19 cellular contexts compared by ENCODE assay signal in genomic region chr2:201978333-201978732, GRCh38. TPM values are rescaled to one million over a fixed set of nuclear protein-coding genes. Genes with fewer than 3 reads are reported as not detected.
DNase-seq lines count a peak whose midpoint lies in the region; ATAC-seq, FAIRE-seq and TF ChIP-seq lines count a peak whose summit lies in the region.
"Had no signal": no experiment of that assay in that cellular context is flagged by ENCODE, and none has a peak within 500 bp of the region (broad histone marks: within the 10 kb centered on the region; RNA-seq: fewer than 3 reads in every experiment).

No MANE protein-coding gene starts in this region.

- no peak overlapping the region; the same call in 1 of the 2 replicates for H3K14ac ChIP-seq in H9 (ENCODE audit: insufficient read depth, low read length)

- H3K56ac ChIP-seq in H9 (ENCODE audit: insufficient read length, low read depth, low read length) (no peak overlapping the region), mesendoderm (ENCODE audit: low read length) (no peak overlapping the region)

- H3K27ac Mint-ChIP-seq in H9: peak overlapping the region in 2 of 3 experiments; percentile 21 to 88; a peak in 2 of 7 replicates
- H3K27ac Mint-ChIP-seq: CD14-positive monocyte; CD8-positive, alpha-beta memory T cell had no signal

- H3K4me2 ChIP-seq in H9 (ENCODE audit: insufficient read depth, insufficient read length, low read length): no peak overlapping the region
- H3K4me2 ChIP-seq in GM12878 (ENCODE audit: control insufficient read depth, insufficient read depth): no peak overlapping the region
- H3K4me2 ChIP-seq in mesendoderm (ENCODE audit: low read length): no peak overlapping the region
- H3K4me2 ChIP-seq: A549 had no signal

- H3K4ac ChIP-seq in H9 (ENCODE audit: low read depth, low read length) (no peak overlapping the region), mesendoderm (ENCODE audit: low read depth, low read length) (no peak overlapping the region)

- SMC1A ChIA-PET in GM12878 (lab: Charles Lee; ENCODE audit: uncharacterized antibody, unreplicated experiment): interaction anchor here (1.0 to 1.3 kb wide), 3 partner anchors 27 to 99 kb away, joined by 3 to 4 read pairs (median 3); no protein-coding TSS in a partner anchor

- POLR2A ChIA-PET in GM12878 (lab: Charles Lee): no interaction called here

- peaks cover 2 to 52% (median 23%) of the 10 kb centered on the region in 3 experiments; a peak in 6 of 7 replicates for H3K36me3 Mint-ChIP-seq in H9 (ENCODE audit: insufficient read depth in 1 of 3, low read depth in 3 of 3)
- H3K36me3 Mint-ChIP-seq: CD14-positive monocyte; CD8-positive, alpha-beta memory T cell had no signal

- peak overlapping the region; percentile 46 for H3K18ac ChIP-seq in H9 (ENCODE audit: insufficient read length, low read depth, low read length)
- no peak overlapping the region for H3K18ac ChIP-seq in mesendoderm (ENCODE audit: low read length)

- no peak overlapping the region for H3T11ph ChIP-seq in H9 (ENCODE audit: low read length)

- no peak overlapping the region for H4K91ac ChIP-seq in H9 (ENCODE audit: insufficient read length, low read depth, low read length)

- H4K20me1 ChIP-seq in H9 (ENCODE audit: control insufficient read depth, insufficient read depth, insufficient read length): no peaks in the 10 kb centered on the region
- H4K20me1 ChIP-seq in GM12878 (ENCODE audit: control insufficient read depth, insufficient read depth): no peaks in the 10 kb centered on the region

- in situ Hi-C loops in GM12878 (cut with MboI): no loop called here

- H3K9ac ChIP-seq in H9 (ENCODE audit: extremely low read depth, insufficient read length, low read length) (no peak overlapping the region), GM12878 (ENCODE audit: control insufficient read depth, insufficient read depth, low read length) (no peak overlapping the region), mesendoderm (ENCODE audit: low read length) (no peak overlapping the region)

- H3K79me2 ChIP-seq in H9 (ENCODE audit: insufficient read depth, low read length) (no peaks in the 10 kb centered on the region), GM12878 (ENCODE audit: control insufficient read depth, insufficient read depth, low read length) (no peaks in the 10 kb centered on the region), mesendoderm (ENCODE audit: control insufficient read depth, insufficient read depth, low read length) (no peaks in the 10 kb centered on the region)

- no peaks in the 10 kb centered on the region for H3K36me3 ChIP-seq in GM12878 (ENCODE audit: control insufficient read depth in 2 of 2, insufficient read depth in 2 of 2, low read length in 1 of 2)
- no peaks in the 10 kb centered on the region for H3K36me3 ChIP-seq in mesendoderm (ENCODE audit: control insufficient read depth, insufficient read depth, low read length)
- H3K36me3 ChIP-seq: BE2C had no signal

- no peak overlapping the region for H2BK12ac ChIP-seq in H9 (ENCODE audit: insufficient read length, low read depth, low read length)

- H2AK5ac ChIP-seq in H9 (ENCODE audit: insufficient read length, low read length) (no peak overlapping the region), mesendoderm (ENCODE audit: low read length) (no peak overlapping the region)

- H3K23me2 ChIP-seq in H9 (ENCODE audit: insufficient read length, low read depth, low read length, poor library complexity, severe bottlenecking): peaks cover 2% of the 10 kb centered on the region

- TF ChIP-seq CTCF in H9 (conservative IDR thresholded peaks at IDR 0.05) (no peak), GM12878 (IDR thresholded peaks at IDR 0.05 in 2 of 3, conservative IDR thresholded peaks at IDR 0.05 in 1 of 3; ENCODE audit: control insufficient read depth in 2 of 3, extremely low read depth in 1 of 3, insufficient read depth in 1 of 3, low read depth in 3 of 3, low read length in 3 of 3) (no peak)

- no peak for TF ChIP-seq POLR2A in GM12878 (IDR thresholded peaks at IDR 0.05; ENCODE audit: low read depth, low read length)

- H4K5ac ChIP-seq in H9 (ENCODE audit: insufficient read length, low read depth, low read length): no peak overlapping the region
- H4K5ac ChIP-seq in mesendoderm (ENCODE audit: low read length): no peak overlapping the region

- H3K9me3 ChIP-seq in H9 (ENCODE audit: control insufficient read depth, low read depth, low read length) (no peaks in the 10 kb centered on the region), GM12878 (replicated peaks; ENCODE audit: control insufficient read depth, insufficient read depth, low read length) (no peaks in the 10 kb centered on the region)
- H3K9me3 ChIP-seq: A549, BE2C, Caco-2 had no signal

- H4K8ac ChIP-seq in H9 (replicated peaks; ENCODE audit: insufficient read length, low read depth, low read length) (no peak overlapping the region), mesendoderm (ENCODE audit: low read depth, low read length) (no peak overlapping the region)

- H2BK20ac ChIP-seq in H9 (ENCODE audit: low read depth, low read length, poor library complexity, severe bottlenecking): no peak overlapping the region

- TF ChIP-seq EP300 in GM12878 (IDR thresholded peaks at IDR 0.05; ENCODE audit: borderline replicate concordance in 1 of 2, control insufficient read depth in 1 of 2, low read depth in 2 of 2, low read length in 2 of 2): no peak

- H3K4me1 Mint-ChIP-seq in H9: peaks cover 59 to 63% of the 10 kb centered on the region in 2 experiments
- H3K4me1 Mint-ChIP-seq: CD14-positive monocyte; CD8-positive, alpha-beta memory T cell had no signal

- H2BK5ac ChIP-seq in H9 (ENCODE audit: insufficient read length, low read length) (no peak overlapping the region), mesendoderm (ENCODE audit: low read length) (no peak overlapping the region)

- intact Hi-C loops in GM12878 (cut with micrococcal nuclease; ENCODE audit: unreplicated experiment): loop anchor here (5.0 kb wide), 1 partner anchor 59 kb away; no protein-coding TSS in a partner anchor

- no peaks in the 10 kb centered on the region for H3K79me1 ChIP-seq in H9 (ENCODE audit: insufficient read depth, low read depth, low read length, poor library complexity, severe bottlenecking)
- no peaks in the 10 kb centered on the region for H3K79me1 ChIP-seq in mesendoderm (ENCODE audit: low read length)

- no peak for TF ChIP-seq RAD21 in GM12878 (IDR thresholded peaks at IDR 0.05; ENCODE audit: insufficient read depth, low read depth, low read length)

- CTCF ChIA-PET in GM12878 (lab: Yijun Ruan, JAX): interaction anchor here (0.6 to 1.3 kb wide), 3 partner anchors 18 to 118 kb away, joined by 3 to 6 read pairs (median 3); no protein-coding TSS in a partner anchor

- FAIRE-seq in GM12878 (lab: Jason Lieb, UNC): no peak
- FAIRE-seq: A549, GM19239, H54, K562 had no signal

- no peak overlapping the region for H2BK15ac ChIP-seq in H9 (ENCODE audit: low read depth, low read length)
- no peak overlapping the region for H2BK15ac ChIP-seq in mesendoderm (replicated peaks; ENCODE audit: low read depth)

- no peak overlapping the region for H3K27ac ChIP-seq in H9 (ENCODE audit: insufficient read length, low read depth, low read length)
- H3K27ac ChIP-seq in GM12878 (ENCODE audit: control insufficient read depth, insufficient read depth): no peak overlapping the region
- H3K27ac ChIP-seq in mesendoderm (ENCODE audit: low read depth, low read length): no peak overlapping the region
- H3K27ac ChIP-seq: A549, HL-60 had no signal

- DNase-seq in H9 (no peak), GM12878 (ENCODE audit: low read depth, low spot score) (peak; percentile 23), mesendoderm (no peak), NAMALWA (ENCODE audit: low spot score) (no peak), NCI-H524 (lab: John Stamatoyannopoulos, UW) (no peak), retina (no peak)
- DNase-seq: BE2C; Caco-2; CD8-positive, alpha-beta memory T cell; DND-41; GF-D8; Karpas-422 had no signal

- H2BK120ac ChIP-seq in H9 (ENCODE audit: low read depth, low read length, poor library complexity, severe bottlenecking) (no peak overlapping the region), mesendoderm (ENCODE audit: low read depth, low read length) (peak overlapping the region; percentile 14)

- H3K4me1 ChIP-seq in H9 (ENCODE audit: insufficient read depth, low read length) (peaks cover 11% of the 10 kb centered on the region), GM12878 (ENCODE audit: control insufficient read depth, insufficient read depth, low read length) (peaks cover 7% of the 10 kb centered on the region), mesendoderm (ENCODE audit: control insufficient read depth, low read depth, low read length) (peaks cover under 1% of the 10 kb centered on the region)

- H3K27me3 ChIP-seq in H9 (ENCODE audit: insufficient read depth, low read length) (no peaks in the 10 kb centered on the region), GM12878 (replicated peaks in 1 of 2; ENCODE audit: control insufficient read depth in 2 of 2, insufficient read depth in 2 of 2, low read length in 1 of 2) (no peaks in the 10 kb centered on the region), mesendoderm (ENCODE audit: insufficient read depth, low read length, poor library complexity) (no peaks in the 10 kb centered on the region)
- H3K27me3 ChIP-seq: BE2C had no signal

- H3K4me3 ChIP-seq in GM12878 (no peak overlapping the region), mesendoderm (ENCODE audit: low read length) (no peak overlapping the region)
- H3K4me3 ChIP-seq: A549, K562 had no signal

- RAD21 ChIA-PET in GM12878 (lab: Charles Lee; ENCODE audit: unreplicated experiment): interaction anchor here (0.6 to 1.3 kb wide), 2 partner anchors 18 to 64 kb away, joined by 3 read pairs; no protein-coding TSS in a partner anchor

- H2AFZ ChIP-seq in H9 (ENCODE audit: low read length) (no peak overlapping the region), GM12878 (ENCODE audit: control insufficient read depth, low read depth, low read length) (no peak overlapping the region)

- H3K27me3 Mint-ChIP-seq in H9 (ENCODE audit: low read depth): no peaks in the 10 kb centered on the region

- H3K23ac ChIP-seq in H9 (ENCODE audit: insufficient read length, low read depth, low read length) (no peak overlapping the region), mesendoderm (ENCODE audit: low read length) (no peak overlapping the region)

- BruUV-seq in GM12878 (replicated peaks; lab: Mats Ljungman, UMichigan): no TSS peak

- no peak for ATAC-seq in GM12878
- ATAC-seq in HG02571 (IDR thresholded peaks at IDR 0.05; ENCODE audit: unreplicated experiment): no peak
- ATAC-seq: A549, K562 had no signal

- no CpG with 5 or more reads among the region's 4 CpGs for WGBS in H9 (ENCODE audit: extremely low coverage, insufficient read length, low lambda C conversion rate)
- WGBS in GM12878 (ENCODE audit: insufficient coverage, insufficient replicate concordance, low lambda C conversion rate, missing lambda C conversion rate): 10% methylated on average over 4 of the region's 4 CpGs
- WGBS in mesendoderm (ENCODE audit: extremely low coverage, insufficient coverage, low lambda C conversion rate): no CpG with 5 or more reads among the region's 4 CpGs

- H3K4me3 Mint-ChIP-seq in H9: no peak overlapping the region
- H3K4me3 Mint-ChIP-seq: CD14-positive monocyte; CD8-positive, alpha-beta memory T cell had no signal

- H3K9me3 Mint-ChIP-seq in H9: no peaks in the 10 kb centered on the region; a peak in 1 of 5 replicates
- H3K9me3 Mint-ChIP-seq: CD8-positive, alpha-beta memory T cell had no signal

RNA-seq across cellular contexts. Expression of gene FZD7, which starts 55.3 kb away (rescaled TPM):
- total RNA-seq in H9 (2021) (302 and 309 TPM in 2 replicates), GM12878 (2014; rRNA removed) (1.5 TPM in 2 replicates), GM12878 (2014; rRNA removed; fragmentation: Illumina TruSeq; extraction: Trizol) (0.64 and 0.76 TPM in 2 replicates), GM12878 (2021) (2.4 and 2.6 TPM in 2 replicates)
- total RNA-seq in GM12878 (2013; cell fraction: nucleolus; rRNA removed): 3.2 and 4.0 TPM in 2 replicates
- 0.09 TPM for polyA plus RNA-seq in GM12878 (2011; ENCODE audit: low read depth)
- polyA plus RNA-seq in GM12878 (2011; rRNA removed) (0.42 and 0.50 TPM in 2 replicates), GM12878 (2014; fragmentation: Illumina TruSeq; extraction: Trizol) (0.75 and 1.3 TPM in 2 replicates), GM12878 (2014; fragmentation: Nextera tagmentation; extraction: Ambion mirVana) (under 1 TPM; 0.24 to 0.47 TPM), GM12878 (2014; rRNA removed) (1.1 and 1.3 TPM in 2 replicates), GM12878 (2016; fragmentation: Nextera tagmentation; extraction: Ambion mirVana) (under 1 TPM; 0.47 to 0.88 TPM)
- polyA plus RNA-seq in GM12878 (2011; cell fraction: cytosol; rRNA removed): 0.60 and 0.69 TPM in 2 replicates
- 1.9 TPM in 2 replicates for polyA plus RNA-seq in GM12878 (2011; cell fraction: nucleus; rRNA removed)
- 0.23 and 0.29 TPM in 2 replicates for polyA plus RNA-seq in GM12878 (2012)
- 0.95 and 2.5 TPM in 2 replicates for polyA minus RNA-seq in GM12878 (2011; rRNA and poly(A)+ RNA removed)
- polyA minus RNA-seq in GM12878 (2011; cell fraction: cytosol; rRNA and poly(A)+ RNA removed): 1.1 and 1.2 TPM in 2 replicates
- polyA minus RNA-seq in GM12878 (2011; cell fraction: nucleus; rRNA and poly(A)+ RNA removed): 2.4 and 4.6 TPM in 2 replicates
- 61.4 TPM for polyA plus RNA-seq in mesendoderm (2013, experiment 1 of 2)
- polyA plus RNA-seq in mesendoderm (2013, experiment 2 of 2): 60.0 TPM
- polyA plus RNA-seq: CD8-positive, alpha-beta memory T cell had no signal

Comparison
In these comparisons a context has a peak if more than half of its experiments do, and no peak if none do; other contexts are left out.
1. RNA of gene FZD7, which starts 55.3 kb away (total RNA-seq): 302 to 309 TPM in H9; 0.64 to 4.0 TPM in GM12878; every median in the first group is over 10 times any median in the second.